In genomic region chr16:81873843-81874752, GRCh38 we compare ENCODE assay signal across 8 cellular contexts.
DNase-seq lines count a peak whose midpoint lies in the region; ATAC-seq and TF ChIP-seq lines count a peak whose summit lies in the region.

No MANE protein-coding gene starts in this region.

- DNase-seq in DMS 273 (lab: John Stamatoyannopoulos, UW; ENCODE audit: unreplicated experiment) (peak; percentile 75), DMS 273 treated with DMSO at 0.1 percent for 48 hours (lab: John Stamatoyannopoulos, UW) (no peak), GM23248 (peak; percentile 68), MM.1S (peak; percentile 59), neuronal stem cell (ENCODE audit: low spot score) (peak; percentile 31)
- DNase-seq in activated CD4-positive, alpha-beta T cell treated with anti-CD3 and anti-CD28 coated beads, Interleukin-2, amount 50 U/mL, for 48 hours: peak; percentile 66 to 67

- H3K4me2 ChIP-seq in GM23248 (ENCODE audit: unreplicated experiment) (no peak overlapping the region), MM.1S (ENCODE audit: low read depth, low read length) (no peak overlapping the region), neuronal stem cell (ENCODE audit: insufficient read depth, low read length, poor library complexity, severe bottlenecking) (no peak overlapping the region)

- peak; percentile 81 for ATAC-seq in esophagus mucosa
- ATAC-seq in HG03565 (IDR thresholded peaks at IDR 0.05; ENCODE audit: unreplicated experiment): no peak

- peaks cover 10% of the 10 kb centered on the region; the same call in 1 of the 2 replicates for H3K27me3 ChIP-seq in GM23248 (replicated peaks; ENCODE audit: insufficient read depth)
- H3K27me3 ChIP-seq in MM.1S (replicated peaks; ENCODE audit: insufficient read depth, low read length): no peaks in the 10 kb centered on the region
- peaks cover 0 to 3% (median 0%) of the 10 kb centered on the region in 3 experiments for H3K27me3 ChIP-seq in neuronal stem cell (ENCODE audit: control insufficient read depth in 3 of 3, insufficient read depth in 3 of 3, low read depth in 1 of 3, low read length in 3 of 3)

- H4K20me1 ChIP-seq in GM23248 (ENCODE audit: insufficient read depth) (no peaks in the 10 kb centered on the region), MM.1S (ENCODE audit: insufficient read depth, low read length) (no peaks in the 10 kb centered on the region)

- no peak overlapping the region for H4K91ac ChIP-seq in neuronal stem cell (ENCODE audit: low read depth, low read length, poor library complexity)

- H3F3A ChIP-seq in GM23248 (ENCODE audit: insufficient read depth) (no peaks in the 10 kb centered on the region), MM.1S (ENCODE audit: insufficient read depth, low read length) (peaks cover 6% of the 10 kb centered on the region; the same call in 1 of the 2 replicates)

- no peak overlapping the region for H2AK5ac ChIP-seq in neuronal stem cell (ENCODE audit: low read depth, low read length)

- H3K79me1 ChIP-seq in neuronal stem cell (ENCODE audit: low read depth, low read length): no peaks in the 10 kb centered on the region

- H3K79me2 ChIP-seq in GM23248 (ENCODE audit: insufficient read depth): no peaks in the 10 kb centered on the region
- no peaks in the 10 kb centered on the region for H3K79me2 ChIP-seq in MM.1S (ENCODE audit: low read length)

- H3K9me3 ChIP-seq in GM23248 (ENCODE audit: low read depth) (no peaks in the 10 kb centered on the region), MM.1S (replicated peaks; ENCODE audit: insufficient read depth, low read length) (no peaks in the 10 kb centered on the region), neuronal stem cell (replicated peaks in 1 of 2; ENCODE audit: control insufficient read depth in 2 of 2, insufficient read depth in 1 of 2, low read depth in 1 of 2, low read length in 2 of 2) (no peaks in the 10 kb centered on the region)

- no peak overlapping the region for H4K8ac ChIP-seq in neuronal stem cell (ENCODE audit: low read depth, low read length)

- H3K36me3 ChIP-seq in GM23248 (ENCODE audit: low read depth): no peaks in the 10 kb centered on the region
- H3K36me3 ChIP-seq in MM.1S (replicated peaks; ENCODE audit: insufficient read depth, low read length): no peaks in the 10 kb centered on the region
- H3K36me3 ChIP-seq in neuronal stem cell (replicated peaks in 1 of 2; ENCODE audit: control insufficient read depth in 2 of 2, insufficient read depth in 2 of 2, low read length in 2 of 2): no peaks in the 10 kb centered on the region

- no peak overlapping the region for H2BK15ac ChIP-seq in neuronal stem cell (ENCODE audit: low read length)

- TF ChIP-seq CTCF in MM.1S (IDR thresholded peaks at IDR 0.05; ENCODE audit: low read length): peak; percentile 58

- H3K4ac ChIP-seq in neuronal stem cell (ENCODE audit: low read length): no peak overlapping the region

- no peaks in the 10 kb centered on the region for H3K9me2 ChIP-seq in GM23248 (ENCODE audit: insufficient read depth)
- no peaks in the 10 kb centered on the region for H3K9me2 ChIP-seq in MM.1S (replicated peaks; ENCODE audit: insufficient read depth, low read length)

- no peak overlapping the region for H3K23ac ChIP-seq in neuronal stem cell (ENCODE audit: low read depth, low read length, poor library complexity)

- H3K4me3 ChIP-seq in GM23248 (no peak overlapping the region), MM.1S (ENCODE audit: low read length) (no peak overlapping the region), neuronal stem cell (ENCODE audit: low read length in 2 of 2) (no peak overlapping the region)

- no peak overlapping the region for H2BK120ac ChIP-seq in neuronal stem cell (ENCODE audit: low read depth, low read length)

- H3K9ac ChIP-seq in GM23248 (no peak overlapping the region), MM.1S (ENCODE audit: low read length) (no peak overlapping the region), neuronal stem cell (ENCODE audit: low read depth, low read length, poor library complexity) (no peak overlapping the region)

- no peak overlapping the region for H3K27ac ChIP-seq in GM23248
- no peak overlapping the region for H3K27ac ChIP-seq in MM.1S (ENCODE audit: low read length)
- no peak overlapping the region for H3K27ac ChIP-seq in neuronal stem cell (replicated peaks; ENCODE audit: low read length)

- no peak overlapping the region for H3K14ac ChIP-seq in neuronal stem cell (ENCODE audit: low read length)

- H3K4me1 ChIP-seq in GM23248 (ENCODE audit: insufficient read depth) (no peaks in the 10 kb centered on the region), MM.1S (ENCODE audit: low read length) (peaks cover 24% of the 10 kb centered on the region), neuronal stem cell (ENCODE audit: control insufficient read depth in 2 of 2, insufficient read depth in 1 of 2, low read depth in 1 of 2, low read length in 2 of 2) (peaks cover 0 to 5% of the 10 kb centered on the region in 2 donors)

- H2BK5ac ChIP-seq in neuronal stem cell (ENCODE audit: low read length): no peak overlapping the region

- no peak overlapping the region for H2BK12ac ChIP-seq in neuronal stem cell (ENCODE audit: low read length)

- 17 to 20% methylated on average over 6 of the region's 6 CpGs for WGBS in GM23248 (ENCODE audit: low coverage in 1 of 2, low lambda C conversion rate in 2 of 2, missing lambda C conversion rate in 2 of 2), 2 experiments
- WGBS in neuronal stem cell (ENCODE audit: extremely low coverage in 2 of 2, insufficient read length in 2 of 2, insufficient replicate concordance in 1 of 2), 2 donors: no CpG with 5 or more reads among the region's 6 CpGs

- H2AFZ ChIP-seq in GM23248 (no peak overlapping the region), MM.1S (ENCODE audit: low read length) (no peak overlapping the region), neuronal stem cell (ENCODE audit: low read length) (no peak overlapping the region)

- H3K18ac ChIP-seq in neuronal stem cell (ENCODE audit: low read length): no peak overlapping the region

- in situ Hi-C loops in GM23248 (cut with MboI): no loop called here
